Comparison of ENCODE assay signal across 8 cellular contexts in the genomic region with DNA sequence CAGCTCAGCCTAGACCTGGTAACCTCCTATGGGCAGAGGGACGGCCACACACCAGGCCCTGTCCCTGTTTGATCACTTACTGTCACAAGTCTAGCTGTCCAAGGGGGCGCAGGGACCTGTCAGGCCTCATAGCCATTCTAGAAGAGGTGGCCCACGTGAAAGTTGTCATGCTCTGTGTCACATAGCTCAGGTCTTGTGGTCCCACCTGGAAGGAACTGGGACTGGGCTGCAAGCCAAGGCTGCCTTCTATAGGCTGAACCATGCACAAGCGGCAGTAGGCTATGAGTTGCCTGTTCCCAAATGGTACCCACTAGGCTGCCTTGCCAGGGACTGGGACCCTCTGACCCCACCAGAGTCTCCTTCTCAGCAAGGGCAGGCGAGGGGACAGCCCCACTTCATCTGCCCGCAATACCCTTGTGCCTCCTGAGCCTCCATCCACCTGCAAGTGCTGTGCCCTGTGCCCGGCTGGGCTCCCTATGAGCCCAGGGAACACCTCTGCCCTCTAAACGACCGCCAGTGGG.
DNase-seq lines count a peak whose midpoint lies in the region; ATAC-seq and TF ChIP-seq lines count a peak whose summit lies in the region.
"Had no signal": no experiment of that assay in that cellular context is flagged by ENCODE, and none has a peak within 500 bp of the region (broad histone marks: within the 10 kb centered on the region; RNA-seq: fewer than 3 reads in every experiment).

No MANE protein-coding gene starts in this region.

- no peak overlapping the region for H3K4me3 ChIP-seq in neural progenitor cell
- no peak overlapping the region for H3K4me3 ChIP-seq in GM23248

- peaks cover 70% of the 10 kb centered on the region for H3K4me1 ChIP-seq in neural progenitor cell
- H3K4me1 ChIP-seq in GM23248 (ENCODE audit: insufficient read depth) = peaks cover 19% of the 10 kb centered on the region

- no peaks in the 10 kb centered on the region for H3K9me2 ChIP-seq in GM23248 (ENCODE audit: insufficient read depth)

- H3K27me3 ChIP-seq in neural progenitor cell = no peaks in the 10 kb centered on the region
- H3K27me3 ChIP-seq in GM23248 (replicated peaks; ENCODE audit: insufficient read depth) = peaks cover 17% of the 10 kb centered on the region

- CTCF ChIA-PET in WTC11 (lab: Charles Lee) = interaction anchor here (1.0 kb wide), 2 partner anchors 223 to 589 kb away, joined by 3 read pairs; no protein-coding TSS in a partner anchor

- H3K4me1 Mint-ChIP-seq in WTC11 = peaks cover 74% of the 10 kb centered on the region
- peaks cover 52% of the 10 kb centered on the region for H3K4me1 Mint-ChIP-seq in neural progenitor cell
- peaks cover 45% of the 10 kb centered on the region for H3K4me1 Mint-ChIP-seq in activated T-helper 2 cell treated with anti-CD3 and anti-CD28 coated beads, Interferon-gamma antibody, Interleukin-2, Interleukin-4, amounts not matched to agents 10 μg/mL and 5 μg/mL and 100 μg/mL, durations not matched to agents 14 hours and 24 hours and 36 hours (ENCODE audit: low read depth)

- H3K27ac ChIP-seq in neural progenitor cell (peak overlapping the region; percentile 97), GM23248 (no peak overlapping the region)

- 82 to 86% methylated on average over 9 of the region's 9 CpGs for WGBS in GM23248 (ENCODE audit: low coverage in 1 of 2, low lambda C conversion rate in 2 of 2, missing lambda C conversion rate in 2 of 2), 2 experiments

- POLR2A ChIA-PET in WTC11 (lab: Charles Lee) = no interaction called here

- H3K36me3 Mint-ChIP-seq in WTC11 = peaks cover 4% of the 10 kb centered on the region
- H3K36me3 Mint-ChIP-seq in neural progenitor cell = no peaks in the 10 kb centered on the region
- H3K36me3 Mint-ChIP-seq in activated T-helper 2 cell treated with anti-CD3 and anti-CD28 coated beads, Interferon-gamma antibody, Interleukin-2, Interleukin-4, amounts not matched to agents 10 μg/mL and 5 μg/mL and 100 μg/mL, durations not matched to agents 14 hours and 24 hours and 36 hours (ENCODE audit: low read depth) = no peaks in the 10 kb centered on the region

- H4K20me1 ChIP-seq in neural progenitor cell (ENCODE audit: low read depth) = no peaks in the 10 kb centered on the region
- no peaks in the 10 kb centered on the region for H4K20me1 ChIP-seq in GM23248 (ENCODE audit: insufficient read depth)

- peaks cover 5% of the 10 kb centered on the region for H3K9me3 Mint-ChIP-seq in WTC11
- no peaks in the 10 kb centered on the region for H3K9me3 Mint-ChIP-seq in neural progenitor cell
- H3K9me3 Mint-ChIP-seq in activated T-helper 2 cell treated with anti-CD3 and anti-CD28 coated beads, Interferon-gamma antibody, Interleukin-2, Interleukin-4, amounts not matched to agents 10 μg/mL and 5 μg/mL and 100 μg/mL, durations not matched to agents 14 hours and 24 hours and 36 hours = peaks cover 4% of the 10 kb centered on the region

- ATAC-seq in GM18873 (IDR thresholded peaks at IDR 0.05; ENCODE audit: low FRiP score, unreplicated experiment) (peak; percentile 1), HG03064 (IDR thresholded peaks at IDR 0.05; ENCODE audit: low read depth, unreplicated experiment) (peak; percentile 4), WTC11 (no peak), HG02588 (IDR thresholded peaks at IDR 0.05; ENCODE audit: unreplicated experiment) (no peak)

- H3K9me3 ChIP-seq in neural progenitor cell (ENCODE audit: low read depth) (no peaks in the 10 kb centered on the region), GM23248 (ENCODE audit: low read depth) (no peaks in the 10 kb centered on the region)

- TF ChIP-seq CTCF in WTC11 (IDR thresholded peaks at IDR 0.05) (no peak), neural progenitor cell (IDR thresholded peaks at IDR 0.05) (no peak)

- no peak overlapping the region for H2AFZ ChIP-seq in neural progenitor cell (replicated peaks)
- H2AFZ ChIP-seq in GM23248 = no peak overlapping the region

- intact Hi-C loops in activated T-helper 2 cell treated with anti-CD3 and anti-CD28 coated beads, Interferon-gamma antibody, Interleukin-2, Interleukin-4, amounts not matched to agents 10 μg/mL and 5 μg/mL and 100 μg/mL, durations not matched to agents 14 hours and 24 hours and 36 hours (cut with micrococcal nuclease) = loop anchor here (5.0 kb wide), 1 partner anchor 849 kb away; no protein-coding TSS in a partner anchor

- no peak overlapping the region for H3K9ac ChIP-seq in neural progenitor cell
- no peak overlapping the region for H3K9ac ChIP-seq in GM23248

- no peaks in the 10 kb centered on the region for H3K36me3 ChIP-seq in neural progenitor cell
- no peaks in the 10 kb centered on the region for H3K36me3 ChIP-seq in GM23248 (ENCODE audit: low read depth)

- in situ Hi-C loops in GM23248 (cut with MboI) = loop anchor here (25.0 kb wide), 1 partner anchor 894 kb away; no protein-coding TSS in a partner anchor

- H3K4me2 ChIP-seq in neural progenitor cell (peak overlapping the region; percentile 15), GM23248 (ENCODE audit: unreplicated experiment) (no peak overlapping the region)

- no peak for DNase-seq in WTC11 (ENCODE audit: low spot score)
- DNase-seq in neural progenitor cell (ENCODE audit: low spot score) = no peak
- DNase-seq in activated T-helper 2 cell treated with anti-CD3 and anti-CD28 coated beads, Interferon-gamma antibody, Interleukin-2, Interleukin-4, amounts not matched to agents 10 μg/mL and 5 μg/mL and 100 μg/mL, durations not matched to agents 14 hours and 24 hours and 36 hours (ENCODE audit: low spot score) = no peak
- no peak for DNase-seq in GM23248
- DNase-seq: NCI-H1092 treated with DMSO at 0.1 percent for 48 hours had no signal

- H3K27ac Mint-ChIP-seq in WTC11 = peak overlapping the region; percentile 98
- H3K27ac Mint-ChIP-seq in neural progenitor cell = peak overlapping the region; percentile 97
- no peak overlapping the region for H3K27ac Mint-ChIP-seq in activated T-helper 2 cell treated with anti-CD3 and anti-CD28 coated beads, Interferon-gamma antibody, Interleukin-2, Interleukin-4, amounts not matched to agents 10 μg/mL and 5 μg/mL and 100 μg/mL, durations not matched to agents 14 hours and 24 hours and 36 hours

- H3K27me3 Mint-ChIP-seq in WTC11 (ENCODE audit: low read depth) (peaks cover 6% of the 10 kb centered on the region; the same call in 1 of the 2 replicates), neural progenitor cell (ENCODE audit: insufficient read depth, low read depth) (peaks cover 8% of the 10 kb centered on the region)
- peaks cover 11% of the 10 kb centered on the region for H3K27me3 Mint-ChIP-seq in activated T-helper 2 cell treated with anti-CD3 and anti-CD28 coated beads, Interferon-gamma antibody, Interleukin-2, Interleukin-4, amounts not matched to agents 10 μg/mL and 5 μg/mL and 100 μg/mL, durations not matched to agents 14 hours and 24 hours and 36 hours (ENCODE audit: low read depth)

- no peaks in the 10 kb centered on the region for H3K79me2 ChIP-seq in neural progenitor cell (ENCODE audit: low read depth)
- H3K79me2 ChIP-seq in GM23248 (ENCODE audit: insufficient read depth) = no peaks in the 10 kb centered on the region

- H3F3A ChIP-seq in neural progenitor cell (ENCODE audit: low read depth) (peaks cover 40% of the 10 kb centered on the region), GM23248 (ENCODE audit: insufficient read depth) (peaks cover 6% of the 10 kb centered on the region; the same call in 1 of the 2 replicates)

- H3K4me3 Mint-ChIP-seq in WTC11 (no peak overlapping the region), neural progenitor cell (no peak overlapping the region)
- H3K4me3 Mint-ChIP-seq in activated T-helper 2 cell treated with anti-CD3 and anti-CD28 coated beads, Interferon-gamma antibody, Interleukin-2, Interleukin-4, amounts not matched to agents 10 μg/mL and 5 μg/mL and 100 μg/mL, durations not matched to agents 14 hours and 24 hours and 36 hours (ENCODE audit: low read depth) = no peak overlapping the region

TF ChIP-seq in WTC11, 78 proteins besides CTCF, POLR2A, EP300 and RAD21 (continues in another document):
- TF ChIP-seq, protein P1, sequence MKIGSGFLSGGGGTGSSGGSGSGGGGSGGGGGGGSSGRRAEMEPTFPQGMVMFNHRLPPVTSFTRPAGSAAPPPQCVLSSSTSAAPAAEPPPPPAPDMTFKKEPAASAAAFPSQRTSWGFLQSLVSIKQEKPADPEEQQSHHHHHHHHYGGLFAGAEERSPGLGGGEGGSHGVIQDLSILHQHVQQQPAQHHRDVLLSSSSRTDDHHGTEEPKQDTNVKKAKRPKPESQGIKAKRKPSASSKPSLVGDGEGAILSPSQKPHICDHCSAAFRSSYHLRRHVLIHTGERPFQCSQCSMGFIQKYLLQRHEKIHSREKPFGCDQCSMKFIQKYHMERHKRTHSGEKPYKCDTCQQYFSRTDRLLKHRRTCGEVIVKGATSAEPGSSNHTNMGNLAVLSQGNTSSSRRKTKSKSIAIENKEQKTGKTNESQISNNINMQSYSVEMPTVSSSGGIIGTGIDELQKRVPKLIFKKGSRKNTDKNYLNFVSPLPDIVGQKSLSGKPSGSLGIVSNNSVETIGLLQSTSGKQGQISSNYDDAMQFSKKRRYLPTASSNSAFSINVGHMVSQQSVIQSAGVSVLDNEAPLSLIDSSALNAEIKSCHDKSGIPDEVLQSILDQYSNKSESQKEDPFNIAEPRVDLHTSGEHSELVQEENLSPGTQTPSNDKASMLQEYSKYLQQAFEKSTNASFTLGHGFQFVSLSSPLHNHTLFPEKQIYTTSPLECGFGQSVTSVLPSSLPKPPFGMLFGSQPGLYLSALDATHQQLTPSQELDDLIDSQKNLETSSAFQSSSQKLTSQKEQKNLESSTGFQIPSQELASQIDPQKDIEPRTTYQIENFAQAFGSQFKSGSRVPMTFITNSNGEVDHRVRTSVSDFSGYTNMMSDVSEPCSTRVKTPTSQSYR (CRISPR knock-in tag; IDR thresholded peaks at IDR 0.05) = no peak
- no peak for TF ChIP-seq CDX4 (CRISPR knock-in tag; IDR thresholded peaks at IDR 0.05; ENCODE audit: borderline replicate concordance)
- no peak for TF ChIP-seq NR2C2 (CRISPR knock-in tag; IDR thresholded peaks at IDR 0.05)
- no peak for TF ChIP-seq MXD4 (CRISPR knock-in tag; IDR thresholded peaks at IDR 0.05; ENCODE audit: borderline replicate concordance)
- no peak for TF ChIP-seq GRHL2 (CRISPR knock-in tag; IDR thresholded peaks at IDR 0.05; ENCODE audit: insufficient replicate concordance, severe bottlenecking)
- TF ChIP-seq, protein P2, sequence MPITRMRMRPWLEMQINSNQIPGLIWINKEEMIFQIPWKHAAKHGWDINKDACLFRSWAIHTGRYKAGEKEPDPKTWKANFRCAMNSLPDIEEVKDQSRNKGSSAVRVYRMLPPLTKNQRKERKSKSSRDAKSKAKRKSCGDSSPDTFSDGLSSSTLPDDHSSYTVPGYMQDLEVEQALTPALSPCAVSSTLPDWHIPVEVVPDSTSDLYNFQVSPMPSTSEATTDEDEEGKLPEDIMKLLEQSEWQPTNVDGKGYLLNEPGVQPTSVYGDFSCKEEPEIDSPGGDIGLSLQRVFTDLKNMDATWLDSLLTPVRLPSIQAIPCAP (CRISPR knock-in tag; IDR thresholded peaks at IDR 0.05) = no peak

Comparison
In these comparisons a context has a peak if more than half of its experiments do, and no peak if none do; other contexts are left out.
1. ATAC-seq: peak in GM18873 (single experiment) and HG03064 (single experiment); none in WTC11 (single experiment) and HG02588 (single experiment).